In the genomic region with DNA sequence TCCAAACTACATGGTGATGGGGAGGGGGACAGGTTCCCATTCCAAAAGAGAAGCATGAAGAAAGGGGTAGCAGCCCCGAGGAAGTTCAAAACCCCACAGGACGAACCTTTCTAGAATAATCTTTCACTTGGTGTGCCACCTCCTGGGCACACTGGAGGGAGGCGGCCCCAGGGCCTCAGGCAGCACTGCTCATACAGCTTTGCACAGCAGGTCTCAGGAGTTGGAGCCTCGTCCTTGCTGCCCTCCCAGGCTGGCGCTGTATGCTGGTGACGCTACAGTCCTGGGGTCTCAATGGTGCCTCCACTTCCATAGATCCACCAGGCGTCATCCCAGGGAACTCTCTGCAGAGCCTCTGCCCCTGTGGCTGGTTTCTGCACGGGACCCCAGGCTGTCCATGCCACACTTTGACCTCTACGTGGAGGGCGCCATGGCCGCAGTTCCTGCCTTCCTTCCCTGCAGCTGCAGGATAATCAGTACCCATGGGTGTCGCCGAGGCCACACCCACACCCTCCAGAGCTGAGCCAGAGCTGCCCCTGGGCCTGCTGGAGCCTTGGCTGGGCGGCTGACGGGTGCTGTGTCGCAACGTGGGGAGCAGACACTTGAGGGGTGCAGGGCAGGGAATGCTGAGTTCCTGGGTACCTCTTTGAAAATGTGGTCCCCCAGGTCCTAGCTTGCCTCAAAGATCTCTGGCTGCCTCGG, we compare ENCODE assay signal across 1 cellular context.
A peak's percentile ranks its signal among the peaks of the same experiment; 100 is the strongest.
TF ChIP-seq lines count a peak whose summit lies in the region.

No MANE protein-coding gene starts in this region.

TF ChIP-seq in IMR-90, 13 proteins besides CTCF, POLR2A, EP300 and RAD21:
- TF ChIP-seq CEBPB (IDR thresholded peaks at IDR 0.05; ENCODE audit: low read depth, low read length) (peak; percentile 34; the same call in 1 of the 2 replicates), ELK1 (IDR thresholded peaks at IDR 0.05; ENCODE audit: borderline replicate concordance, low read depth, low read length) (no peak)
